ENCODE assay signal across 14 cellular contexts in genomic region chr5:385321-385720, GRCh38. TPM values are rescaled to one million over a fixed set of nuclear protein-coding genes. Genes with fewer than 3 reads are reported as not detected.
A peak's percentile ranks its signal among the peaks of the same experiment; 100 is the strongest.
DNase-seq lines count a peak whose midpoint lies in the region; ATAC-seq and TF ChIP-seq lines count a peak whose summit lies in the region.
"Had no signal": no experiment of that assay in that cellular context is flagged by ENCODE, and none has a peak within 500 bp of the region (broad histone marks: within the 10 kb centered on the region; RNA-seq: fewer than 3 reads in every experiment).

No MANE protein-coding gene starts in this region.

- peaks cover 0 to 27% (median 0%) of the 10 kb centered on the region in 4 donors for H3K27me3 ChIP-seq in esophagus muscularis mucosa
- H3K27me3 ChIP-seq: BLaER1 had no signal

- no peak overlapping the region for H3K27ac ChIP-seq in esophagus muscularis mucosa (replicated peaks in 1 of 4)
- H3K27ac ChIP-seq: BLaER1 had no signal

- peaks cover 8% of the 10 kb centered on the region for H3K9me3 Mint-ChIP-seq in activated T-helper 17 cell treated with anti-CD3 and anti-CD28 coated beads, Interleukin-2, amount 50 U/mL, for 72 hours

- H3K27ac Mint-ChIP-seq in activated T-helper 17 cell treated with anti-CD3 and anti-CD28 coated beads, Interleukin-2, amount 50 U/mL, for 72 hours: no peak overlapping the region

- no peak overlapping the region for H3K4me3 ChIP-seq in esophagus muscularis mucosa
- H3K4me3 ChIP-seq: BLaER1 had no signal

- peak; percentile 12 to 13 for DNase-seq in activated T-cell treated with anti-CD3 and anti-CD28 coated beads, Interleukin-2, amount 50 U/mL, for 48 hours
- no peak for DNase-seq in activated T-cell treated with anti-CD3 and anti-CD28 coated beads, Interleukin-2, amount 50 U/mL, for 1 hour
- DNase-seq in esophagus muscularis mucosa (ENCODE audit: extremely low spot score) (peak; percentile 42), T-helper 2 cell (no peak)
- peak; percentile 4 for DNase-seq in stimulated activated CD8-positive, alpha-beta memory T cell treated with anti-CD3 and anti-CD28 coated beads, Interleukin-4, amount 100 ng/mL, for 48 hours
- no peak for DNase-seq in stimulated activated CD4-positive, alpha-beta T cell treated with anti-CD3 and anti-CD28 coated beads, Interleukin-15, amount 100 ng/mL, for 24 hours
- DNase-seq: 8988T, AML-193, DMS53, GF-D8, HCEC 1CT had no signal

- no peak overlapping the region for H3K4me3 Mint-ChIP-seq in activated T-helper 17 cell treated with anti-CD3 and anti-CD28 coated beads, Interleukin-2, amount 50 U/mL, for 72 hours

- no peak for TF ChIP-seq CTCF in esophagus muscularis mucosa (IDR thresholded peaks at IDR 0.05)

- H3K27me3 Mint-ChIP-seq in activated T-helper 17 cell treated with anti-CD3 and anti-CD28 coated beads, Interleukin-2, amount 50 U/mL, for 72 hours: no peaks in the 10 kb centered on the region

- intact Hi-C loops in esophagus muscularis mucosa (cut with DNase I): no loop called here

- no peaks in the 10 kb centered on the region for H3K36me3 ChIP-seq in esophagus muscularis mucosa

- 95% methylated on average over 1 of the region's 1 CpG for WGBS in esophagus muscularis mucosa

- peaks cover 69% of the 10 kb centered on the region for H3K36me3 Mint-ChIP-seq in activated T-helper 17 cell treated with anti-CD3 and anti-CD28 coated beads, Interleukin-2, amount 50 U/mL, for 72 hours (ENCODE audit: low read depth)

- H3K4me1 ChIP-seq in esophagus muscularis mucosa: no peaks in the 10 kb centered on the region

- ATAC-seq in activated T-helper 17 cell treated with anti-CD3 and anti-CD28 coated beads, Interleukin-2, amount 50 U/mL, for 72 hours (replicated peaks): peak; percentile 58
- no peak for ATAC-seq in HG03135 (IDR thresholded peaks at IDR 0.05; ENCODE audit: unreplicated experiment)

- H3K9me3 ChIP-seq in esophagus muscularis mucosa: peaks cover 0 to 26% (median 13%) of the 10 kb centered on the region in 4 donors

- no peak for TF ChIP-seq EP300 in esophagus muscularis mucosa (IDR thresholded peaks at IDR 0.05)

- no peak for TF ChIP-seq POLR2A in esophagus muscularis mucosa (IDR thresholded peaks at IDR 0.05; ENCODE audit: low read depth)

- peaks cover 13% of the 10 kb centered on the region for H3K4me1 Mint-ChIP-seq in activated T-helper 17 cell treated with anti-CD3 and anti-CD28 coated beads, Interleukin-2, amount 50 U/mL, for 72 hours

RNA-seq across cellular contexts. Expression of gene EXOC3, which starts 57.7 kb away (rescaled TPM):
- 10 to 100 TPM; 78.3 to 93.6 TPM for total RNA-seq in activated T-helper 17 cell treated with anti-CD3 and anti-CD28 coated beads, Interleukin-2, amount 50 U/mL, for 72 hours
- total RNA-seq in esophagus muscularis mucosa: 10 to 100 TPM; 48.6 to 82.1 (median 59.3) TPM

Comparison
In these comparisons a context has a peak if more than half of its experiments do, and no peak if none do; other contexts are left out.
1. DNase-seq: peak in activated T-cell treated with anti-CD3 and anti-CD28 coated beads, Interleukin-2, amount 50 U/mL, for 48 hours (2 of 2), esophagus muscularis mucosa (single experiment) and stimulated activated CD8-positive, alpha-beta memory T cell treated with anti-CD3 and anti-CD28 coated beads, Interleukin-4, amount 100 ng/mL, for 48 hours (single experiment); none in activated T-cell treated with anti-CD3 and anti-CD28 coated beads, Interleukin-2, amount 50 U/mL, for 1 hour (single experiment), stimulated activated CD4-positive, alpha-beta T cell treated with anti-CD3 and anti-CD28 coated beads, Interleukin-15, amount 100 ng/mL, for 24 hours (single experiment) and T-helper 2 cell (0 of 5).